In the genomic region with DNA sequence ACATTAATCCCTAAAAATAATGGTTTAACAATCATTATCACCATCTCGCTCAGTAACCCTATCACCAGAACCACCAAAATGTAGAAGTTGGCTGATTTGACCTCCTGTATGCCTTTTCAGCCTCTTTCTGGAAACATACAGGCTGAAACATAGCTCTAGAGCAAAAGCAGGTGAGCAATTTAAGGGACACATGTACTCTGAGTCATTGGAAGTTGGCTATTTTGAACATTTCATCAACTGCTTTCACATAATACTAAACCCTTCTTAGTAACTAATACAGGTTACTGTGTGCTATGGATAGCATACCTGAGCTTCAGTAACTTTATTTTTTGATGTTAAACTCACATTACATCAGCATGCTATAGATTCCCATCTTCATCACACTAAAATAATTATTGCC, we compare ENCODE assay signal across 15 cellular contexts. TPM values are rescaled to one million over a fixed set of nuclear protein-coding genes. Genes with fewer than 3 reads are reported as not detected.
DNase-seq lines count a peak whose midpoint lies in the region; ATAC-seq and TF ChIP-seq lines count a peak whose summit lies in the region.
"Had no signal": no experiment of that assay in that cellular context is flagged by ENCODE, and none has a peak within 500 bp of the region (broad histone marks: within the 10 kb centered on the region; RNA-seq: fewer than 3 reads in every experiment).

No MANE protein-coding gene starts in this region.

- H3K27me3 ChIP-seq in RWPE2 (ENCODE audit: insufficient read depth, poor library complexity, severe bottlenecking): no peaks in the 10 kb centered on the region
- H3K27me3 ChIP-seq in osteoblast (ENCODE audit: insufficient read depth, low read length): no peaks in the 10 kb centered on the region
- H3K27me3 ChIP-seq in effector memory CD4-positive, alpha-beta T cell (replicated peaks; ENCODE audit: control insufficient read depth, insufficient read depth, low read length, poor library complexity, severe bottlenecking): no peaks in the 10 kb centered on the region
- H3K27me3 ChIP-seq: BLaER1 had no signal

- peaks cover 54% of the 10 kb centered on the region for H3K79me2 ChIP-seq in osteoblast (ENCODE audit: insufficient read depth, low read length)

- H3K4me3 ChIP-seq in RWPE2 (ENCODE audit: severe bottlenecking) (no peak overlapping the region), osteoblast (ENCODE audit: insufficient read depth, low read length) (no peak overlapping the region)
- no peak overlapping the region for H3K4me3 ChIP-seq in effector memory CD4-positive, alpha-beta T cell (ENCODE audit: insufficient read depth, low read depth, low read length, poor library complexity, severe bottlenecking)
- H3K4me3 ChIP-seq: A549, BLaER1 had no signal

- H3K27ac ChIP-seq in RWPE2 (ENCODE audit: poor library complexity, severe bottlenecking): no peak overlapping the region
- peak overlapping the region; percentile 56 for H3K27ac ChIP-seq in osteoblast (ENCODE audit: low read depth, low read length)
- no peak overlapping the region for H3K27ac ChIP-seq in effector memory CD4-positive, alpha-beta T cell (ENCODE audit: insufficient read depth, low read length, poor library complexity, severe bottlenecking)
- H3K27ac ChIP-seq: A549, BLaER1, HL-60 had no signal

- DNase-seq in M059J (ENCODE audit: low read depth) (peak; percentile 31), RWPE2 (ENCODE audit: low spot score) (no peak), osteoblast (ENCODE audit: insufficient read length, low spot score, missing footprints) (no peak), SHP77 (lab: John Stamatoyannopoulos, UW) (no peak)
- DNase-seq in effector memory CD8-positive, alpha-beta T cell: no peak
- no peak for DNase-seq in effector memory CD4-positive, alpha-beta T cell
- DNase-seq: AML-193; CD8-positive, alpha-beta memory T cell; DMS53; GF-D8 had no signal

- H3K4me2 ChIP-seq in osteoblast (ENCODE audit: insufficient read depth, low read length): peak overlapping the region; percentile 24
- H3K4me2 ChIP-seq: A549, BLaER1 had no signal

- H3K4me1 ChIP-seq in RWPE2 (ENCODE audit: insufficient read depth, poor library complexity, severe bottlenecking): peaks cover 9% of the 10 kb centered on the region
- H3K4me1 ChIP-seq in osteoblast (ENCODE audit: insufficient read depth, low read length): peaks cover 29% of the 10 kb centered on the region
- H3K4me1 ChIP-seq in effector memory CD4-positive, alpha-beta T cell (ENCODE audit: control insufficient read depth, insufficient read depth, low read length, poor library complexity, severe bottlenecking): no peaks in the 10 kb centered on the region
- H3K4me1 ChIP-seq: BLaER1 had no signal

- peak; percentile 57; the same call in 1 of the 3 replicates for ATAC-seq in RWPE2 (ENCODE audit: low read depth)
- ATAC-seq in esophagus mucosa: peak; percentile 41
- no peak for ATAC-seq in effector memory CD8-positive, alpha-beta T cell (replicated peaks)
- ATAC-seq: A549, HCT116 had no signal

- no peak for TF ChIP-seq CTCF in RWPE2 (IDR thresholded peaks at IDR 0.05; ENCODE audit: poor library complexity, severe bottlenecking)
- TF ChIP-seq CTCF in osteoblast (IDR thresholded peaks at IDR 0.05; ENCODE audit: extremely low read depth, low read depth, low read length): no peak

- no peaks in the 10 kb centered on the region for H3K36me3 Mint-ChIP-seq in effector memory CD8-positive, alpha-beta T cell (ENCODE audit: insufficient read depth)
- H3K36me3 Mint-ChIP-seq: CD8-positive, alpha-beta memory T cell had no signal

- peaks cover 19% of the 10 kb centered on the region for H4K20me1 ChIP-seq in osteoblast (ENCODE audit: insufficient read depth, low read length)
- H4K20me1 ChIP-seq: BLaER1 had no signal

- H3K9me3 ChIP-seq in RWPE2 (ENCODE audit: severe bottlenecking) (no peaks in the 10 kb centered on the region), osteoblast (ENCODE audit: low read depth, low read length) (no peaks in the 10 kb centered on the region)
- H3K9me3 ChIP-seq in effector memory CD4-positive, alpha-beta T cell (ENCODE audit: control insufficient read depth, low read length): no peaks in the 10 kb centered on the region
- H3K9me3 ChIP-seq: A549, BLaER1 had no signal

- no peaks in the 10 kb centered on the region for H3K36me3 ChIP-seq in RWPE2 (ENCODE audit: low read depth)
- H3K36me3 ChIP-seq in osteoblast (ENCODE audit: insufficient read depth, low read length): peaks cover 68% of the 10 kb centered on the region
- no peaks in the 10 kb centered on the region for H3K36me3 ChIP-seq in effector memory CD4-positive, alpha-beta T cell (ENCODE audit: control insufficient read depth, insufficient read depth, low read length)
- H3K36me3 ChIP-seq: BLaER1 had no signal

- H2AFZ ChIP-seq in osteoblast (ENCODE audit: low read length): no peak overlapping the region

- no peaks in the 10 kb centered on the region for H3K9me3 Mint-ChIP-seq in effector memory CD8-positive, alpha-beta T cell
- H3K9me3 Mint-ChIP-seq: CD8-positive, alpha-beta memory T cell had no signal

- no peaks in the 10 kb centered on the region for H3K4me1 Mint-ChIP-seq in effector memory CD8-positive, alpha-beta T cell (ENCODE audit: low read depth in 2 of 2)
- H3K4me1 Mint-ChIP-seq: CD8-positive, alpha-beta memory T cell had no signal

- no peak overlapping the region for H3K27ac Mint-ChIP-seq in effector memory CD8-positive, alpha-beta T cell
- H3K27ac Mint-ChIP-seq: CD8-positive, alpha-beta memory T cell had no signal

- H3K27me3 Mint-ChIP-seq in effector memory CD8-positive, alpha-beta T cell: peaks cover 6 to 22% of the 10 kb centered on the region in 2 donors

- no peak overlapping the region for H3K4me3 Mint-ChIP-seq in effector memory CD8-positive, alpha-beta T cell
- H3K4me3 Mint-ChIP-seq: CD8-positive, alpha-beta memory T cell had no signal

RNA-seq across cellular contexts. Expression of a gene that starts 19.8 kb away (rescaled TPM):
- 71.0 and 82.7 TPM in 2 replicates for total RNA-seq in M059J (2014; rRNA removed; shearing (Covaris generic))
- total RNA-seq in esophagus mucosa: 11.4 TPM
- 89.0 and 89.6 TPM in 2 replicates for total RNA-seq in osteoblast
- total RNA-seq: CD8-positive, alpha-beta memory T cell had no signal
